ENCODE assay signal across 30 cellular contexts in the genomic region with DNA sequence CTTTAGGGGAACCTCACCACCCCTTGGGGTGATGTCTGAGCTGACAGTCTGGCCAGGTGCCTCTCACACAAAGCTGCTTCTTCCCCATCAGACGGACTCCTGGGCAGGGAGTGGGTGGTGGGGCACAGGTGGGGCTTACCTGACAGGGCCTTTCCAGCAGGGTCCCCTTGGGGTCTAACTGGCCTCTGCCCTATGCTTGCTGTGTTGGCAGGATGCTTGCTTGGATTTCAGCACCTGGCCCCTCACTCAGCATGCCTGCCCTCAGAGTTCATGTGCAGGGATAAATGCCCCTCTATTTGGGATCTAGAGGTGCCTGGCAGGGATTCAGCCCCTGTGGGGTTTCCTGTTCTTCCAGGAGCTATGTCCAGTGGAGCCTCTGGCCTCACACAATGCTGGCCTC.
"Had no signal": no experiment of that assay in that cellular context is flagged by ENCODE, and none has a peak within 500 bp of the region (broad histone marks: within the 10 kb centered on the region; RNA-seq: fewer than 3 reads in every experiment).

No MANE protein-coding gene starts in this region.

- H3K9me3 ChIP-seq: ascending aorta, MG63 had no signal

- H3K27ac ChIP-seq: ascending aorta, PC-9, RWPE1, WERI-Rb-1 had no signal

- H2AFZ ChIP-seq: PC-9 had no signal

- H3K4me1 ChIP-seq: ascending aorta had no signal

- H3K36me3 ChIP-seq: ascending aorta, cardiac muscle cell, MG63, WERI-Rb-1 had no signal

- H3K4me2 ChIP-seq: PC-9 had no signal

- DNase-seq: activated CD4-positive, alpha-beta memory T cell treated with anti-CD3 and anti-CD28 coated beads, Interleukin-2, amount 10 ng/mL, durations not matched to agents 7 days and 5 days; activated CD4-positive, alpha-beta T cell treated with anti-CD3 and anti-CD28 coated beads for 1 hour; activated CD4-positive, alpha-beta T cell treated with anti-CD3 and anti-CD28 coated beads for 48 hours; activated CD4-positive, CD25-positive, alpha-beta regulatory T cell; activated effector memory CD4-positive, alpha-beta T cell treated with Interleukin-2 at 50 U/mL for 16 hours; activated naive CD4-positive, alpha-beta T cell treated with anti-CD3 and anti-CD28 coated beads, Interleukin-2, amount 10 ng/mL, durations not matched to agents 7 days and 5 days; activated naive CD8-positive, alpha-beta T cell treated with anti-CD3 and anti-CD28 coated beads for 36 hours; activated T-cell treated with anti-CD3 and anti-CD28 coated beads, Interleukin-2, amount 50 U/mL, for 48 hours; amygdala; Kasumi-1; KG1; MG63; MV-4-11; NCI-H1092; NCI-H187; NCI-H2029 treated with DMSO at 0.1 percent for 48 hours; NCI-H2107; NCI-H2171; NCI-H510A; NCI-H526; NCI-H748 treated with DMSO at 0.1 percent for 48 hours; PC-9; SW 1271; T-helper 1 cell; T-helper 2 cell; T-helper 9 cell; WERI-Rb-1 had no signal

- H3K4me3 ChIP-seq: ascending aorta, cardiac muscle cell, MG63, PC-9 had no signal

- H3K27me3 ChIP-seq: ascending aorta, cardiac muscle cell, MG63 had no signal
